ENCODE assay signal across 10 cellular contexts in genomic region chr3:42057561-42058211, GRCh38. TPM values are rescaled to one million over a fixed set of nuclear protein-coding genes. Genes with fewer than 3 reads are reported as not detected.
DNase-seq lines count a peak whose midpoint lies in the region; ATAC-seq and TF ChIP-seq lines count a peak whose summit lies in the region.
"Had no signal": no experiment of that assay in that cellular context is flagged by ENCODE, and none has a peak within 500 bp of the region (broad histone marks: within the 10 kb centered on the region; RNA-seq: fewer than 3 reads in every experiment).

No MANE protein-coding gene starts in this region.

- H3K27me3 Mint-ChIP-seq in nephron progenitor cell (ENCODE audit: low read depth, poor library complexity) (peaks cover 2% of the 10 kb centered on the region), endothelial cell (ENCODE audit: unreplicated experiment) (no peaks in the 10 kb centered on the region)
- H3K27me3 Mint-ChIP-seq: activated naive CD8-positive, alpha-beta T cell had no signal

- ATAC-seq in GM18867 (IDR thresholded peaks at IDR 0.05; ENCODE audit: unreplicated experiment): peak; percentile 87

- no peaks in the 10 kb centered on the region for H4K20me1 ChIP-seq in Karpas-422 (ENCODE audit: insufficient read depth, low read depth, low read length)

- H3K9ac ChIP-seq in Karpas-422 (ENCODE audit: low read length): peak overlapping the region; percentile 66

- H3K4me1 Mint-ChIP-seq in nephron progenitor cell (peaks cover 78% of the 10 kb centered on the region), endothelial cell (ENCODE audit: unreplicated experiment) (peaks cover 43% of the 10 kb centered on the region)

- H3K9me3 Mint-ChIP-seq in nephron progenitor cell (no peaks in the 10 kb centered on the region), endothelial cell (ENCODE audit: unreplicated experiment) (no peaks in the 10 kb centered on the region)

- H2AFZ ChIP-seq in Karpas-422 (ENCODE audit: low read length): no peak overlapping the region

- peak overlapping the region; percentile 89 for H3K27ac Mint-ChIP-seq in nephron progenitor cell
- no peak overlapping the region for H3K27ac Mint-ChIP-seq in endothelial cell (ENCODE audit: unreplicated experiment)
- H3K27ac Mint-ChIP-seq: activated naive CD8-positive, alpha-beta T cell had no signal

- peak overlapping the region; percentile 92 for H3K27ac ChIP-seq in Karpas-422 (ENCODE audit: low read length)

- H3K9me3 ChIP-seq in Karpas-422 (ENCODE audit: low read length): no peaks in the 10 kb centered on the region

- no peak overlapping the region for H3K4me3 ChIP-seq in H7 (ENCODE audit: insufficient read depth, low read depth, low read length)
- peak overlapping the region; percentile 56 for H3K4me3 ChIP-seq in Karpas-422 (ENCODE audit: low read length)

- H3K4me1 ChIP-seq in Karpas-422 (ENCODE audit: low read length): peaks cover 82% of the 10 kb centered on the region

- H3K9me2 ChIP-seq in Karpas-422 (replicated peaks; ENCODE audit: insufficient read depth, low read length): no peaks in the 10 kb centered on the region

- no peak for TF ChIP-seq CTCF in nephron progenitor cell (IDR thresholded peaks at IDR 0.05)
- TF ChIP-seq CTCF in endothelial cell (IDR thresholded peaks at IDR 0.05; ENCODE audit: unreplicated experiment): no peak

- H3K36me3 ChIP-seq in H7 (replicated peaks; ENCODE audit: control insufficient read depth, insufficient read depth, low read length) (no peaks in the 10 kb centered on the region; the same call in 1 of the 2 replicates), Karpas-422 (ENCODE audit: insufficient read depth, low read length) (peaks cover 4% of the 10 kb centered on the region; the same call in 1 of the 2 replicates)

- peaks cover 8% of the 10 kb centered on the region for H3K36me3 Mint-ChIP-seq in nephron progenitor cell (ENCODE audit: low read depth)
- H3K36me3 Mint-ChIP-seq in endothelial cell (ENCODE audit: low read depth, unreplicated experiment): no peaks in the 10 kb centered on the region

- H3K4me3 Mint-ChIP-seq in nephron progenitor cell (no peak overlapping the region), endothelial cell (ENCODE audit: unreplicated experiment) (no peak overlapping the region)
- H3K4me3 Mint-ChIP-seq: activated naive CD8-positive, alpha-beta T cell had no signal

- H3K27me3 ChIP-seq in H7 (ENCODE audit: control insufficient read depth, insufficient read depth, low read length) (no peaks in the 10 kb centered on the region), Karpas-422 (ENCODE audit: low read length) (no peaks in the 10 kb centered on the region)

- DNase-seq in H7: peak; percentile 17
- DNase-seq in Karpas-422: peak; percentile 85
- DNase-seq in nephron progenitor cell: no peak
- DNase-seq in head of caudate nucleus: no peak
- DNase-seq in endothelial cell (ENCODE audit: low spot score): no peak
- DNase-seq in stimulated activated CD4-positive, alpha-beta T cell treated with anti-CD3 and anti-CD28 coated beads, Interleukin-4, amount 100 ng/mL, for 4 hours: no peak
- DNase-seq in OCI-M1 (lab: John Stamatoyannopoulos, UW): no peak
- DNase-seq: DND-41 had no signal

- intact Hi-C loops in head of caudate nucleus (cut with DNase I): no loop called here

- H3K79me2 ChIP-seq in Karpas-422 (ENCODE audit: low read length): peaks cover 98% of the 10 kb centered on the region

- H3K4me2 ChIP-seq in Karpas-422 (ENCODE audit: low read depth, low read length, poor library complexity, severe bottlenecking): peak overlapping the region; percentile 77

RNA-seq across cellular contexts. Expression of gene TRAK1, which starts 33.5 kb away (rescaled TPM):
- 20.6 and 26.9 TPM in 2 replicates for total RNA-seq in H7 (2014; rRNA removed; shearing (Covaris generic))
- 72.8 and 115 TPM in 2 replicates for total RNA-seq in Karpas-422 (2014; rRNA removed; shearing (Covaris generic); ENCODE audit: low replicate concordance)
- total RNA-seq in endothelial cell (ENCODE audit: unreplicated experiment): 48.2 TPM

Comparison
In these comparisons a context has a peak if more than half of its experiments do, and no peak if none do; other contexts are left out.
1. DNase-seq: peak in H7 (single experiment) and Karpas-422 (single experiment); none in nephron progenitor cell (single experiment), head of caudate nucleus (0 of 42), endothelial cell (single experiment), stimulated activated CD4-positive, alpha-beta T cell treated with anti-CD3 and anti-CD28 coated beads, Interleukin-4, amount 100 ng/mL, for 4 hours (0 of 2) and OCI-M1 (single experiment).